In genomic region chr6:91082311-91082803, GRCh38 we compare ENCODE assay signal across 16 cellular contexts.
DNase-seq lines count a peak whose midpoint lies in the region; ATAC-seq and TF ChIP-seq lines count a peak whose summit lies in the region.
"Had no signal": no experiment of that assay in that cellular context is flagged by ENCODE, and none has a peak within 500 bp of the region (broad histone marks: within the 10 kb centered on the region; RNA-seq: fewer than 3 reads in every experiment).

No MANE protein-coding gene starts in this region.

- no peaks in the 10 kb centered on the region for H3K4me1 ChIP-seq in HEK293 (ENCODE audit: control insufficient read depth, insufficient read depth, low read length)
- H3K4me1 ChIP-seq: BLaER1, esophagus muscularis mucosa had no signal

- TF ChIP-seq CTCF in HEK293 (tag by site-specific recombination; IDR thresholded peaks at IDR 0.05) (no peak), fibroblast of villous mesenchyme (IDR thresholded peaks at IDR 0.05; ENCODE audit: insufficient read depth, low read depth, low read length) (no peak)

- ATAC-seq in GM19351 (IDR thresholded peaks at IDR 0.05; ENCODE audit: unreplicated experiment) = no peak

- no peak overlapping the region for H3K9ac ChIP-seq in SK-N-MC (ENCODE audit: insufficient read length)
- H3K9ac ChIP-seq: BLaER1 had no signal

- POLR2A ChIA-PET in HEK293 (lab: Yijun Ruan, JAX) = no interaction called here

- no peaks in the 10 kb centered on the region for H3K36me3 ChIP-seq in HEK293 (ENCODE audit: control insufficient read depth in 2 of 2, insufficient read depth in 1 of 2, low read length in 2 of 2)
- H3K36me3 ChIP-seq in SK-N-MC (ENCODE audit: insufficient read depth, low read length) = no peaks in the 10 kb centered on the region
- H3K36me3 ChIP-seq: BLaER1, esophagus muscularis mucosa had no signal

- H3K4me3 ChIP-seq in HEK293 (ENCODE audit: low read depth, low read length) (no peak overlapping the region), SK-N-MC (peak overlapping the region; percentile 69), fibroblast of villous mesenchyme (ENCODE audit: low read depth, low read length) (no peak overlapping the region)
- H3K4me3 ChIP-seq: BLaER1, esophagus muscularis mucosa had no signal

- H3K9me3 ChIP-seq in HEK293 (ENCODE audit: control insufficient read depth, insufficient read depth, low read depth, low read length) (no peaks in the 10 kb centered on the region), SK-N-MC (ENCODE audit: low read depth, low read length) (no peaks in the 10 kb centered on the region)
- H3K9me3 ChIP-seq: BLaER1, esophagus muscularis mucosa had no signal

- CTCF ChIA-PET in HEK293 (lab: Yijun Ruan, JAX) = interaction anchor here (0.5 to 4.2 kb wide), 25 partner anchors 8 to 1564 kb away, joined by 3 to 33 read pairs (median 4); no protein-coding TSS in a partner anchor

- DNase-seq in SK-N-MC (ENCODE audit: low read depth, low spot score) (no peak), fibroblast of villous mesenchyme (ENCODE audit: low read depth) (peak; percentile 3), renal cortical epithelial cell (ENCODE audit: low read depth) (peak; percentile 56), dedifferentiated amniotic fluid mesenchymal stem cell (ENCODE audit: extremely low spot score) (no peak), D341Med (ENCODE audit: low spot score) (no peak), SW480 (ENCODE audit: low spot score) (no peak)
- DNase-seq: activated naive CD4-positive, alpha-beta T cell treated with anti-CD3 and anti-CD28 coated beads, Interleukin-2, amount 10 ng/mL, durations not matched to agents 7 days and 5 days; KG1; NCI-H1436; NCI-H526 treated with DMSO at 0.1 percent for 48 hours; SHP77 treated with DMSO at 0.1 percent for 48 hours; stimulated activated naive CD4-positive, alpha-beta T cell had no signal

- H3K27ac ChIP-seq in HEK293 (ENCODE audit: extremely low read depth, low read depth, low read length) (no peak overlapping the region), SK-N-MC (peak overlapping the region; percentile 80)
- H3K27ac ChIP-seq: BLaER1, esophagus muscularis mucosa had no signal

TF ChIP-seq in HEK293, 187 proteins besides CTCF, POLR2A, EP300 and RAD21:
- TF ChIP-seq ZFHX2 (tag by site-specific recombination; conservative IDR thresholded peaks at IDR 0.05) (peak; percentile 43), ZBTB20 (tag by site-specific recombination; IDR thresholded peaks at IDR 0.05) (0 out of 2 replicates have a peak, but pooled peaks have one; percentile 20), EGR2 (tag by site-specific recombination; IDR thresholded peaks at IDR 0.05; ENCODE audit: low read depth) (peak; percentile 55; the same call in 1 of the 2 replicates), ZNF624 (tag by site-specific recombination; IDR thresholded peaks at IDR 0.05) (no peak)

Comparison
In these comparisons a context has a peak if more than half of its experiments do, and no peak if none do; other contexts are left out.
1. DNase-seq: peak in fibroblast of villous mesenchyme (single experiment) and renal cortical epithelial cell (single experiment); none in SK-N-MC (single experiment), dedifferentiated amniotic fluid mesenchymal stem cell (single experiment), D341Med (single experiment) and SW480 (single experiment).